ENCODE assay signal across 11 cellular contexts in the genomic region with DNA sequence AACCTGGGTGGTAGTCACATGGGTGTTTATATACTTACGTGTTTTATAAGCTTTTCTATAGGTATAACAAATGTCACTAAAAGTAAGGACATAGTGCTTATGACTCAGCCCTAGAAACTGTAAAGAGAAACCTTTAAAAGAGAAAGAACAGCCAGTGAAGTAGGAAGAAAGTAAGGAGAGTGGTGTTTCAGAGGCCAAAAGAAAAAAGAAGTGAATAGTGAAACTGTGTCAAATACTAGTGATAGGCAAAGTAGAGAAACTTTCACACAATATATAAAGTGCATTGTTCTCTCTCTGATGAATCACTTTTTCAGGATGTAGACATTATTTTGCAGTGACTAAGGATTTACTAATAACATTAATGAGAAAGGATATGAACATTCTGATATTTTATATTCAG.
DNase-seq lines count a peak whose midpoint lies in the region; ATAC-seq and TF ChIP-seq lines count a peak whose summit lies in the region.
"Had no signal": no experiment of that assay in that cellular context is flagged by ENCODE, and none has a peak within 500 bp of the region (broad histone marks: within the 10 kb centered on the region; RNA-seq: fewer than 3 reads in every experiment).

No MANE protein-coding gene starts in this region.

- H3K27ac ChIP-seq in thyroid gland (no peak overlapping the region), dorsolateral prefrontal cortex (no peak overlapping the region)

- peak; percentile 37 for DNase-seq in GM06990 (ENCODE audit: extremely low read depth, insufficient read length)
- peak; percentile 71 for DNase-seq in dermis blood vessel endothelial cell
- no peak for DNase-seq in thyroid gland
- no peak for DNase-seq in dorsolateral prefrontal cortex
- DNase-seq in cerebellar cortex (ENCODE audit: low spot score), result no peak
- no peak for DNase-seq in NCI-H128 (lab: John Stamatoyannopoulos, UW; ENCODE audit: unreplicated experiment)
- DNase-seq: GDM1, mesendoderm, NCI-H1930 had no signal

- H3K36me3 ChIP-seq in GM06990 (ENCODE audit: control insufficient read depth, insufficient read depth, low read length), result peaks cover 3% of the 10 kb centered on the region
- H3K36me3 ChIP-seq in thyroid gland, result peaks cover 2 to 5% of the 10 kb centered on the region in 2 donors

- TF ChIP-seq CTCF in GM06990 (IDR thresholded peaks at IDR 0.05; ENCODE audit: insufficient read depth, low read length, poor library complexity, severe bottlenecking) (no peak), thyroid gland (IDR thresholded peaks at IDR 0.05) (no peak), dorsolateral prefrontal cortex (IDR thresholded peaks at IDR 0.05 in 54 of 56, conservative IDR thresholded peaks at IDR 0.05 in 2 of 56; ENCODE audit: low read depth in 1 of 56, partially characterized antibody in 56 of 56) (no peak)

- no peaks in the 10 kb centered on the region for H3K4me1 ChIP-seq in thyroid gland

- TF ChIP-seq POLR2A in thyroid gland (IDR thresholded peaks at IDR 0.05), result no peak

- 92 to 97% methylated on average over 1 of the region's 1 CpG for WGBS in thyroid gland, 2 donors

- no peaks in the 10 kb centered on the region for H3K9me3 ChIP-seq in thyroid gland

- no peak overlapping the region for H3K4me3 ChIP-seq in GM06990 (replicated peaks; ENCODE audit: low read depth, low read length)
- no peak overlapping the region for H3K4me3 ChIP-seq in thyroid gland (replicated peaks in 1 of 3)
- no peak overlapping the region for H3K4me3 ChIP-seq in dorsolateral prefrontal cortex

- ATAC-seq in GM21423 (IDR thresholded peaks at IDR 0.05; ENCODE audit: unreplicated experiment) (peak; percentile 88), HG03520 (IDR thresholded peaks at IDR 0.05; ENCODE audit: unreplicated experiment) (peak; percentile 64)

- H3K27me3 ChIP-seq in GM06990 (replicated peaks; ENCODE audit: control insufficient read depth, insufficient read depth, low read length) (no peaks in the 10 kb centered on the region), thyroid gland (no peaks in the 10 kb centered on the region), dorsolateral prefrontal cortex (no peaks in the 10 kb centered on the region)

- intact Hi-C loops in thyroid gland (cut with DNase I) (no loop called here), dorsolateral prefrontal cortex (cut with DNase I) (no loop called here)

Comparison
In these comparisons a context has a peak if more than half of its experiments do, and no peak if none do; other contexts are left out.
1. DNase-seq: peak in GM06990 (single experiment) and dermis blood vessel endothelial cell (single experiment); none in thyroid gland (0 of 2), dorsolateral prefrontal cortex (0 of 10), cerebellar cortex (single experiment) and NCI-H128 (single experiment).